1 cellular context compared by ENCODE assay signal in genomic region chr6:158793432-158793831, GRCh38.
A peak's percentile ranks its signal among the peaks of the same experiment; 100 is the strongest.
TF ChIP-seq lines count a peak whose summit lies in the region.

No MANE protein-coding gene starts in this region.

TF ChIP-seq in K562, 482 proteins besides CTCF, POLR2A, EP300 and RAD21 (continued from another document and continues in another):
- peak; percentile 44; the same call in 1 of the 2 replicates for TF ChIP-seq MYC (IDR thresholded peaks at IDR 0.05; ENCODE audit: low read depth, low read length)
- TF ChIP-seq MYC (CRISPR knock-in tag; IDR thresholded peaks at IDR 0.05; ENCODE audit: borderline replicate concordance, low read depth), result no peak
- TF ChIP-seq PURB (CRISPR knock-in tag; IDR thresholded peaks at IDR 0.05; ENCODE audit: low read depth), result no peak
- TF ChIP-seq HDAC1 (IDR thresholded peaks at IDR 0.05), result 0 out of 4 replicates have a peak, but pooled peaks of 1 of the 2 experiments have one; percentile 34
- 0 out of 2 replicates have a peak, but pooled peaks have one; percentile 22 for TF ChIP-seq TEAD4 (IDR thresholded peaks at IDR 0.05; ENCODE audit: low read length)
- TF ChIP-seq TEAD4 (CRISPR knock-in tag; IDR thresholded peaks at IDR 0.05; ENCODE audit: borderline replicate concordance), result no peak
- TF ChIP-seq RCOR1 (IDR thresholded peaks at IDR 0.05; ENCODE audit: borderline replicate concordance in 1 of 2, low read depth in 2 of 2, low read length in 2 of 2), result peak; percentile 64 to 93; a peak in 3 of 4 replicates
- no peak for TF ChIP-seq HNRNPH1 (optimal IDR thresholded peaks at IDR 0.05; ENCODE audit: low read depth, low read length)
- no peak for TF ChIP-seq RFX1 (IDR thresholded peaks at IDR 0.05)
- TF ChIP-seq CC2D1A (IDR thresholded peaks at IDR 0.05), result peak; percentile 53; the same call in 1 of the 2 replicates
- TF ChIP-seq RBM25 (IDR thresholded peaks at IDR 0.05; ENCODE audit: low read depth, low read length, severe bottlenecking), result peak; percentile 7
- TF ChIP-seq CTBP1 (IDR thresholded peaks at IDR 0.05; ENCODE audit: borderline replicate concordance), result peak; percentile 98
- TF ChIP-seq, protein P1, sequence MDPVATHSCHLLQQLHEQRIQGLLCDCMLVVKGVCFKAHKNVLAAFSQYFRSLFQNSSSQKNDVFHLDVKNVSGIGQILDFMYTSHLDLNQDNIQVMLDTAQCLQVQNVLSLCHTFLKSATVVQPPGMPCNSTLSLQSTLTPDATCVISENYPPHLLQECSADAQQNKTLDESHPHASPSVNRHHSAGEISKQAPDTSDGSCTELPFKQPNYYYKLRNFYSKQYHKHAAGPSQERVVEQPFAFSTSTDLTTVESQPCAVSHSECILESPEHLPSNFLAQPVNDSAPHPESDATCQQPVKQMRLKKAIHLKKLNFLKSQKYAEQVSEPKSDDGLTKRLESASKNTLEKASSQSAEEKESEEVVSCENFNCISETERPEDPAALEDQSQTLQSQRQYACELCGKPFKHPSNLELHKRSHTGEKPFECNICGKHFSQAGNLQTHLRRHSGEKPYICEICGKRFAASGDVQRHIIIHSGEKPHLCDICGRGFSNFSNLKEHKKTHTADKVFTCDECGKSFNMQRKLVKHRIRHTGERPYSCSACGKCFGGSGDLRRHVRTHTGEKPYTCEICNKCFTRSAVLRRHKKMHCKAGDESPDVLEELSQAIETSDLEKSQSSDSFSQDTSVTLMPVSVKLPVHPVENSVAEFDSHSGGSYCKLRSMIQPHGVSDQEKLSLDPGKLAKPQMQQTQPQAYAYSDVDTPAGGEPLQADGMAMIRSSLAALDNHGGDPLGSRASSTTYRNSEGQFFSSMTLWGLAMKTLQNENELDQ (CRISPR knock-in tag; IDR thresholded peaks at IDR 0.05; ENCODE audit: borderline replicate concordance), result no peak
- TF ChIP-seq CLOCK (CRISPR knock-in tag; IDR thresholded peaks at IDR 0.05; ENCODE audit: borderline replicate concordance), result no peak
- peak; percentile 52 to 65; a peak in 3 of 4 replicates for TF ChIP-seq KDM1A (IDR thresholded peaks at IDR 0.05)
- TF ChIP-seq HDAC2 (IDR thresholded peaks at IDR 0.05), result peak; percentile 79; the same call in 1 of the 2 replicates
- TF ChIP-seq, protein P2, sequence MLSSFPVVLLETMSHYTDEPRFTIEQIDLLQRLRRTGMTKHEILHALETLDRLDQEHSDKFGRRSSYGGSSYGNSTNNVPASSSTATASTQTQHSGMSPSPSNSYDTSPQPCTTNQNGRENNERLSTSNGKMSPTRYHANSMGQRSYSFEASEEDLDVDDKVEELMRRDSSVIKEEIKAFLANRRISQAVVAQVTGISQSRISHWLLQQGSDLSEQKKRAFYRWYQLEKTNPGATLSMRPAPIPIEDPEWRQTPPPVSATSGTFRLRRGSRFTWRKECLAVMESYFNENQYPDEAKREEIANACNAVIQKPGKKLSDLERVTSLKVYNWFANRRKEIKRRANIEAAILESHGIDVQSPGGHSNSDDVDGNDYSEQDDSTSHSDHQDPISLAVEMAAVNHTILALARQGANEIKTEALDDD (IDR thresholded peaks at IDR 0.05), result peak; percentile 87
- TF ChIP-seq JUN (IDR thresholded peaks at IDR 0.05; ENCODE audit: borderline replicate concordance, low read depth, low read length), result peak; percentile 57; the same call in 1 of the 2 replicates
- no peak for TF ChIP-seq JUN (CRISPR knock-in tag; IDR thresholded peaks at IDR 0.05; ENCODE audit: borderline replicate concordance)
- no peak for TF ChIP-seq ZNF224 (CRISPR knock-in tag; IDR thresholded peaks at IDR 0.05)
- TF ChIP-seq DEAF1 (CRISPR knock-in tag; IDR thresholded peaks at IDR 0.05), result peak; percentile 80
- TF ChIP-seq ZFP36 (IDR thresholded peaks at IDR 0.05; ENCODE audit: low read depth, low read length, partially characterized antibody), result no peak
- TF ChIP-seq, protein P3, sequence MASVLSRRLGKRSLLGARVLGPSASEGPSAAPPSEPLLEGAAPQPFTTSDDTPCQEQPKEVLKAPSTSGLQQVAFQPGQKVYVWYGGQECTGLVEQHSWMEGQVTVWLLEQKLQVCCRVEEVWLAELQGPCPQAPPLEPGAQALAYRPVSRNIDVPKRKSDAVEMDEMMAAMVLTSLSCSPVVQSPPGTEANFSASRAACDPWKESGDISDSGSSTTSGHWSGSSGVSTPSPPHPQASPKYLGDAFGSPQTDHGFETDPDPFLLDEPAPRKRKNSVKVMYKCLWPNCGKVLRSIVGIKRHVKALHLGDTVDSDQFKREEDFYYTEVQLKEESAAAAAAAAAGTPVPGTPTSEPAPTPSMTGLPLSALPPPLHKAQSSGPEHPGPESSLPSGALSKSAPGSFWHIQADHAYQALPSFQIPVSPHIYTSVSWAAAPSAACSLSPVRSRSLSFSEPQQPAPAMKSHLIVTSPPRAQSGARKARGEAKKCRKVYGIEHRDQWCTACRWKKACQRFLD (CRISPR knock-in tag; IDR thresholded peaks at IDR 0.05), result no peak
- peak; percentile 19 for TF ChIP-seq DACH1 (IDR thresholded peaks at IDR 0.05; ENCODE audit: partially characterized antibody)
- TF ChIP-seq HCFC1 (IDR thresholded peaks at IDR 0.05; ENCODE audit: low read depth, low read length), result peak; percentile 43; the same call in 1 of the 2 replicates
- TF ChIP-seq MAZ (CRISPR knock-in tag; conservative IDR thresholded peaks at IDR 0.05 in 1 of 2, IDR thresholded peaks at IDR 0.05 in 1 of 2), result peak in 1 of 2 experiments; percentile 38; a peak in 1 of 4 replicates
- no peak for TF ChIP-seq CBX8 (IDR thresholded peaks at IDR 0.05; ENCODE audit: borderline replicate concordance, extremely low read depth, low read depth, low read length, poor library complexity, severe bottlenecking)
- peak; percentile 59 for TF ChIP-seq MAFF (IDR thresholded peaks at IDR 0.05; ENCODE audit: low read length)
- no peak for TF ChIP-seq HDAC3 (IDR thresholded peaks at IDR 0.05; ENCODE audit: borderline replicate concordance, partially characterized antibody)
- TF ChIP-seq ZFPM2 (CRISPR knock-in tag; IDR thresholded peaks at IDR 0.05), result no peak
- TF ChIP-seq STAG1 (CRISPR knock-in tag; IDR thresholded peaks at IDR 0.05; ENCODE audit: borderline replicate concordance), result no peak; the same call in 1 of the 2 replicates
- TF ChIP-seq FOXK2 (conservative IDR thresholded peaks at IDR 0.05 in 1 of 2, IDR thresholded peaks at IDR 0.05 in 1 of 2; ENCODE audit: low read depth in 2 of 2), result 0 out of 4 replicates have a peak, but pooled peaks of 1 of the 2 experiments have one; percentile 33
- TF ChIP-seq ASH1L (IDR thresholded peaks at IDR 0.05; ENCODE audit: borderline replicate concordance, low read depth, partially characterized antibody), result no peak
- no peak for TF ChIP-seq ATF1 (CRISPR knock-in tag; IDR thresholded peaks at IDR 0.05)
- TF ChIP-seq ATF1 (tag; IDR thresholded peaks at IDR 0.05), result 0 out of 2 replicates have a peak, but pooled peaks have one; percentile 9
- 0 out of 2 replicates have a peak, but pooled peaks have one; percentile 29 for TF ChIP-seq RB1 (IDR thresholded peaks at IDR 0.05; ENCODE audit: low read depth)
- TF ChIP-seq, protein P4, sequence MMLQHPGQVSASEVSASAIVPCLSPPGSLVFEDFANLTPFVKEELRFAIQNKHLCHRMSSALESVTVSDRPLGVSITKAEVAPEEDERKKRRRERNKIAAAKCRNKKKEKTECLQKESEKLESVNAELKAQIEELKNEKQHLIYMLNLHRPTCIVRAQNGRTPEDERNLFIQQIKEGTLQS (IDR thresholded peaks at IDR 0.05), result 0 out of 2 replicates have a peak, but pooled peaks have one; percentile 16
- TF ChIP-seq, protein P4 (CRISPR knock-in tag; conservative IDR thresholded peaks at IDR 0.05), result 0 out of 2 replicates have a peak, but pooled peaks have one; percentile 31
- no peak for TF ChIP-seq NR3C1 (CRISPR knock-in tag; IDR thresholded peaks at IDR 0.05)
- no peak for TF ChIP-seq CBFA2T2 (conservative IDR thresholded peaks at IDR 0.05)
- peak; percentile 52 for TF ChIP-seq MAFK (IDR thresholded peaks at IDR 0.05; ENCODE audit: low read length)
- TF ChIP-seq NFYB (IDR thresholded peaks at IDR 0.05; ENCODE audit: extremely low read depth, insufficient read length), result no peak
- TF ChIP-seq ZNF253 (CRISPR knock-in tag; conservative IDR thresholded peaks at IDR 0.05), result no peak
- TF ChIP-seq MAFG (tag; conservative IDR thresholded peaks at IDR 0.05), result no peak
- TF ChIP-seq, protein P5, sequence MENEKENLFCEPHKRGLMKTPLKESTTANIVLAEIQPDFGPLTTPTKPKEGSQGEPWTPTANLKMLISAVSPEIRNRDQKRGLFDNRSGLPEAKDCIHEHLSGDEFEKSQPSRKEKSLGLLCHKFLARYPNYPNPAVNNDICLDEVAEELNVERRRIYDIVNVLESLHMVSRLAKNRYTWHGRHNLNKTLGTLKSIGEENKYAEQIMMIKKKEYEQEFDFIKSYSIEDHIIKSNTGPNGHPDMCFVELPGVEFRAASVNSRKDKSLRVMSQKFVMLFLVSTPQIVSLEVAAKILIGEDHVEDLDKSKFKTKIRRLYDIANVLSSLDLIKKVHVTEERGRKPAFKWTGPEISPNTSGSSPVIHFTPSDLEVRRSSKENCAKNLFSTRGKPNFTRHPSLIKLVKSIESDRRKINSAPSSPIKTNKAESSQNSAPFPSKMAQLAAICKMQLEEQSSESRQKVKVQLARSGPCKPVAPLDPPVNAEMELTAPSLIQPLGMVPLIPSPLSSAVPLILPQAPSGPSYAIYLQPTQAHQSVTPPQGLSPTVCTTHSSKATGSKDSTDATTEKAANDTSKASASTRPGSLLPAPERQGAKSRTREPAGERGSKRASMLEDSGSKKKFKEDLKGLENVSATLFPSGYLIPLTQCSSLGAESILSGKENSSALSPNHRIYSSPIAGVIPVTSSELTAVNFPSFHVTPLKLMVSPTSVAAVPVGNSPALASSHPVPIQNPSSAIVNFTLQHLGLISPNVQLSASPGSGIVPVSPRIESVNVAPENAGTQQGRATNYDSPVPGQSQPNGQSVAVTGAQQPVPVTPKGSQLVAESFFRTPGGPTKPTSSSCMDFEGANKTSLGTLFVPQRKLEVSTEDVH (IDR thresholded peaks at IDR 0.05; ENCODE audit: low read depth, partially characterized antibody), result peak; percentile 78
- TF ChIP-seq ZMIZ1 (IDR thresholded peaks at IDR 0.05; ENCODE audit: low read depth in 2 of 2, low read length in 2 of 2), result 0 out of 4 replicates have a peak, but pooled peaks of 1 of the 2 experiments have one; percentile 41
- no peak for TF ChIP-seq ZBED1 (IDR thresholded peaks at IDR 0.05)
- no peak for TF ChIP-seq ZNF175 (CRISPR knock-in tag; IDR thresholded peaks at IDR 0.05; ENCODE audit: low read depth)
- TF ChIP-seq ZNF583 (CRISPR knock-in tag; IDR thresholded peaks at IDR 0.05), result no peak
- peak; percentile 79 for TF ChIP-seq JUND (IDR thresholded peaks at IDR 0.05; ENCODE audit: borderline replicate concordance, low read depth, low read length)
- TF ChIP-seq JUND (tag; IDR thresholded peaks at IDR 0.05; ENCODE audit: borderline replicate concordance, low read depth, low read length), result peak; percentile 50; the same call in 2 of the 3 replicates
- TF ChIP-seq TCF7L2 (IDR thresholded peaks at IDR 0.05; ENCODE audit: low read depth, low read length), result no peak
- TF ChIP-seq GABPB1 (CRISPR knock-in tag; IDR thresholded peaks at IDR 0.05), result no peak
- peak; percentile 59 for TF ChIP-seq FOSL1 (tag; conservative IDR thresholded peaks at IDR 0.05)
